Comparison of ENCODE assay signal across 33 cellular contexts in genomic region chr4:79697444-79697843, GRCh38.
"Had no signal": no experiment of that assay in that cellular context is flagged by ENCODE, and none has a peak within 500 bp of the region (broad histone marks: within the 10 kb centered on the region; RNA-seq: fewer than 3 reads in every experiment).

No MANE protein-coding gene starts in this region.

- H3K4me3 Mint-ChIP-seq: activated B cell treated with CpG ODN at 0.5 μM for 24 hours; activated CD4-positive, alpha-beta memory T cell treated with anti-CD3 and anti-CD28 coated beads for 36 hours; activated CD4-positive, alpha-beta T cell treated with anti-CD3 and anti-CD28 coated beads, Interleukin-2, amount 10 ng/mL, durations not matched to agents 24 days and 14 days; activated CD8-positive, alpha-beta T cell treated with anti-CD3 and anti-CD28 coated beads for 36 hours; activated naive CD4-positive, alpha-beta T cell treated with anti-CD3 and anti-CD28 coated beads for 36 hours; activated naive CD8-positive, alpha-beta T cell treated with anti-CD3 and anti-CD28 coated beads for 36 hours; activated T-cell treated with anti-CD3 and anti-CD28 coated beads, Interleukin-2, amount 50 U/mL, for 24 hours; activated T-cell treated with anti-CD3 and anti-CD28 coated beads, Interleukin-2, amount 50 U/mL, for 72 hours; activated T-helper 1 cell treated with anti-CD3 and anti-CD28 coated beads, Interleukin-12 subunit alpha, Interleukin-12 subunit beta, Interleukin-2, Interleukin-4 antibody, amounts not matched to agents 30 ng/mL and 10 ng/mL and 1 ng/mL, durations not matched to agents 14 hours and 24 hours and 36 hours; activated T-helper 17 cell treated with anti-CD3 and anti-CD28 coated beads, Interleukin-2, amount 50 U/mL, for 72 hours; T-helper 1 cell treated with Interleukin-12 subunit alpha and Interleukin-12 subunit beta and Interleukin-4 antibody, amounts not matched to agents 30 μg/mL and 1 μg/mL, for 36 hours; T-helper 2 cell treated with Interferon-gamma antibody and Interleukin-4, amounts not matched to agents 5 μg/mL and 100 μg/mL, for 36 hours had no signal

- ATAC-seq: activated CD8-positive, alpha-beta T cell treated with anti-CD3 and anti-CD28 coated beads for 36 hours; activated naive CD4-positive, alpha-beta T cell treated with anti-CD3 and anti-CD28 coated beads, Interleukin-2, amount 50 U/mL, for 72 hours; activated T-cell treated with anti-CD3 and anti-CD28 coated beads, Interleukin-2, amount 50 U/mL, for 72 hours; activated T-helper 17 cell treated with anti-CD3 and anti-CD28 coated beads, Interleukin-2, amount 50 U/mL, for 72 hours; body of pancreas had no signal

- DNase-seq: activated B cell treated with CpG ODN at 0.5 μM for 24 hours; activated CD4-positive, alpha-beta memory T cell treated with anti-CD3 and anti-CD28 coated beads for 36 hours; activated CD4-positive, alpha-beta T cell treated with anti-CD3 and anti-CD28 coated beads for 4 hours; activated CD4-positive, alpha-beta T cell treated with anti-CD3 and anti-CD28 coated beads, Interleukin-2, amount 10 ng/mL, durations not matched to agents 24 days and 14 days; activated CD4-positive, alpha-beta T cell treated with anti-CD3 and anti-CD28 coated beads, Interleukin-2, amount 50 U/mL, for 1 hour; activated CD4-positive, alpha-beta T cell treated with anti-CD3 and anti-CD28 coated beads, Interleukin-2, amount 50 U/mL, for 4 hours; activated CD4-positive, CD25-positive, alpha-beta regulatory T cell treated with anti-CD3 and anti-CD28 coated beads, Interleukin-2, amount 50 U/mL, for 72 hours; activated CD8-positive, alpha-beta memory T cell treated with anti-CD3 and anti-CD28 coated beads, Interleukin-2, amount 50 U/mL, for 4 hours; activated CD8-positive, alpha-beta T cell treated with anti-CD3 and anti-CD28 coated beads for 36 hours; activated effector memory CD4-positive, alpha-beta T cell treated with anti-CD3 and anti-CD28 coated beads, Interleukin-2, amount 50 U/mL, for 16 hours; activated gamma-delta T cell treated with Interleukin-2 at 50 U/mL for 16 hours; activated naive CD4-positive, alpha-beta T cell; activated naive CD4-positive, alpha-beta T cell treated with anti-CD3 and anti-CD28 coated beads for 36 hours; activated naive CD4-positive, alpha-beta T cell treated with anti-CD3 and anti-CD28 coated beads, Interleukin-2, amount 50 U/mL, for 16 hours; activated naive CD8-positive, alpha-beta T cell treated with anti-CD3 and anti-CD28 coated beads for 36 hours; activated T-cell treated with anti-CD3 and anti-CD28 coated beads for 4 hours; activated T-cell treated with anti-CD3 and anti-CD28 coated beads, Interleukin-2, amount 50 U/mL, for 24 hours; activated T-cell treated with anti-CD3 and anti-CD28 coated beads, Interleukin-2, amount 50 U/mL, for 72 hours; adrenal gland; amniotic stem cell; aorta; body of pancreas; brain microvascular endothelial cell; central memory CD4-positive, alpha-beta T cell; T-helper 1 cell; T-helper 2 cell; T-helper 9 cell had no signal

- H3K9me3 ChIP-seq: adrenal gland, body of pancreas, breast epithelium had no signal

- H3K4me1 Mint-ChIP-seq: activated B cell treated with CpG ODN at 0.5 μM for 24 hours; activated CD4-positive, alpha-beta T cell treated with anti-CD3 and anti-CD28 coated beads, Interleukin-2, amount 10 ng/mL, durations not matched to agents 24 days and 14 days; activated naive CD8-positive, alpha-beta T cell treated with anti-CD3 and anti-CD28 coated beads for 36 hours; activated T-helper 17 cell treated with anti-CD3 and anti-CD28 coated beads, Interleukin-2, amount 50 U/mL, for 72 hours had no signal

- H3K9me3 Mint-ChIP-seq: T-helper 1 cell treated with Interleukin-12 subunit alpha and Interleukin-12 subunit beta and Interleukin-4 antibody, amounts not matched to agents 30 μg/mL and 1 μg/mL, for 36 hours had no signal

- H3K36me3 ChIP-seq: adrenal gland, brain microvascular endothelial cell, breast epithelium had no signal

- H3K4me1 ChIP-seq: adrenal gland, body of pancreas, breast epithelium had no signal

- H3K27ac Mint-ChIP-seq: activated B cell treated with CpG ODN at 0.5 μM for 24 hours; activated CD4-positive, alpha-beta memory T cell treated with anti-CD3 and anti-CD28 coated beads for 36 hours; activated CD4-positive, alpha-beta T cell treated with anti-CD3 and anti-CD28 coated beads, Interleukin-2, amount 10 ng/mL, durations not matched to agents 24 days and 14 days; activated CD8-positive, alpha-beta T cell treated with anti-CD3 and anti-CD28 coated beads for 36 hours; activated naive CD4-positive, alpha-beta T cell treated with anti-CD3 and anti-CD28 coated beads for 36 hours; activated naive CD4-positive, alpha-beta T cell treated with anti-CD3 and anti-CD28 coated beads, Interleukin-2, amount 50 U/mL, for 72 hours; activated naive CD8-positive, alpha-beta T cell treated with anti-CD3 and anti-CD28 coated beads for 36 hours; activated T-cell treated with anti-CD3 and anti-CD28 coated beads, Interleukin-2, amount 50 U/mL, for 24 hours; activated T-cell treated with anti-CD3 and anti-CD28 coated beads, Interleukin-2, amount 50 U/mL, for 72 hours; activated T-helper 1 cell treated with anti-CD3 and anti-CD28 coated beads, Interleukin-12 subunit alpha, Interleukin-12 subunit beta, Interleukin-2, Interleukin-4 antibody, amounts not matched to agents 30 ng/mL and 10 ng/mL and 1 ng/mL, durations not matched to agents 14 hours and 24 hours and 36 hours; activated T-helper 17 cell treated with anti-CD3 and anti-CD28 coated beads, Interleukin-2, amount 50 U/mL, for 72 hours; T-helper 1 cell treated with Interleukin-12 subunit alpha and Interleukin-12 subunit beta and Interleukin-4 antibody, amounts not matched to agents 30 μg/mL and 1 μg/mL, for 36 hours; T-helper 2 cell treated with Interferon-gamma antibody and Interleukin-4, amounts not matched to agents 5 μg/mL and 100 μg/mL, for 36 hours had no signal

- H3K4me3 ChIP-seq: adrenal gland, body of pancreas, breast epithelium had no signal

- H3K36me3 Mint-ChIP-seq: activated naive CD8-positive, alpha-beta T cell treated with anti-CD3 and anti-CD28 coated beads for 36 hours had no signal

- H3K27me3 Mint-ChIP-seq: activated B cell treated with CpG ODN at 0.5 μM for 24 hours had no signal

- H3K27me3 ChIP-seq: adrenal gland, body of pancreas, brain microvascular endothelial cell, breast epithelium had no signal
